In genomic region chr13:110779046-110779445, GRCh38 we compare ENCODE assay signal across 34 cellular contexts.
"Had no signal": no experiment of that assay in that cellular context is flagged by ENCODE, and none has a peak within 500 bp of the region (broad histone marks: within the 10 kb centered on the region; RNA-seq: fewer than 3 reads in every experiment).

No MANE protein-coding gene starts in this region.

- ATAC-seq: activated CD8-positive, alpha-beta T cell treated with anti-CD3 and anti-CD28 coated beads for 36 hours; activated T-cell treated with anti-CD3 and anti-CD28 coated beads, Interleukin-2, amount 50 U/mL, for 72 hours; activated T-helper 17 cell treated with anti-CD3 and anti-CD28 coated beads, Interleukin-2, amount 50 U/mL, for 72 hours; body of pancreas; Panc1; Right ventricle myocardium inferior had no signal

- H3K9me3 ChIP-seq: ascending aorta had no signal

- DNase-seq: activated B cell treated with CpG ODN at 0.5 μM for 24 hours; activated CD4-positive, alpha-beta T cell treated with anti-CD3 and anti-CD28 coated beads for 48 hours; activated CD4-positive, alpha-beta T cell treated with anti-CD3 and anti-CD28 coated beads, Interleukin-2, amount 50 U/mL, for 4 hours; activated CD4-positive, CD25-positive, alpha-beta regulatory T cell treated with anti-CD3 and anti-CD28 coated beads, Interleukin-2, amount 50 U/mL, for 72 hours; activated CD8-positive, alpha-beta T cell treated with anti-CD3 and anti-CD28 coated beads for 36 hours; activated effector memory CD4-positive, alpha-beta T cell treated with anti-CD3 and anti-CD28 coated beads, Interleukin-2, amount 50 U/mL, for 16 hours; activated naive CD4-positive, alpha-beta T cell; activated naive CD4-positive, alpha-beta T cell treated with anti-CD3 and anti-CD28 coated beads, Interleukin-2, amount 50 U/mL, for 16 hours; activated naive CD8-positive, alpha-beta T cell treated with anti-CD3 and anti-CD28 coated beads for 36 hours; activated T-cell treated with anti-CD3 and anti-CD28 coated beads, Interleukin-2, amount 50 U/mL, for 1 hour; activated T-cell treated with anti-CD3 and anti-CD28 coated beads, Interleukin-2, amount 50 U/mL, for 72 hours; amygdala; body of pancreas; caudate nucleus; cerebellar nuclear complex; Karpas-422; KBM-7; NCI-H1048; NCI-H1105 treated with DMSO at 0.1 percent for 48 hours; NCI-H1436; NCI-H1694; NCI-H1930; NCI-H345; NCI-H524 treated with DMSO at 0.1 percent for 48 hours; SIG-M5; SW 1271; T-helper 1 cell; T-helper 2 cell; T-helper 9 cell had no signal

- H3K4me3 ChIP-seq: ascending aorta, body of pancreas had no signal

- H3K4me1 Mint-ChIP-seq: activated B cell treated with CpG ODN at 0.5 μM for 24 hours; activated naive CD8-positive, alpha-beta T cell treated with anti-CD3 and anti-CD28 coated beads for 36 hours; activated T-helper 17 cell treated with anti-CD3 and anti-CD28 coated beads, Interleukin-2, amount 50 U/mL, for 72 hours had no signal

- H3K4me1 ChIP-seq: ascending aorta, body of pancreas had no signal

- H3K4me3 Mint-ChIP-seq: activated B cell treated with CpG ODN at 0.5 μM for 24 hours; activated CD8-positive, alpha-beta T cell treated with anti-CD3 and anti-CD28 coated beads for 36 hours; activated naive CD8-positive, alpha-beta T cell treated with anti-CD3 and anti-CD28 coated beads for 36 hours; activated T-cell treated with anti-CD3 and anti-CD28 coated beads, Interleukin-2, amount 50 U/mL, for 72 hours; activated T-helper 17 cell treated with anti-CD3 and anti-CD28 coated beads, Interleukin-2, amount 50 U/mL, for 72 hours had no signal

- H3K36me3 ChIP-seq: ascending aorta had no signal

- H3K27ac ChIP-seq: ascending aorta, body of pancreas, VCaP had no signal

- H3K27ac Mint-ChIP-seq: activated B cell treated with CpG ODN at 0.5 μM for 24 hours; activated CD8-positive, alpha-beta T cell treated with anti-CD3 and anti-CD28 coated beads for 36 hours; activated naive CD8-positive, alpha-beta T cell treated with anti-CD3 and anti-CD28 coated beads for 36 hours; activated T-cell treated with anti-CD3 and anti-CD28 coated beads, Interleukin-2, amount 50 U/mL, for 72 hours; activated T-helper 17 cell treated with anti-CD3 and anti-CD28 coated beads, Interleukin-2, amount 50 U/mL, for 72 hours had no signal

- H3K27me3 ChIP-seq: ascending aorta, body of pancreas had no signal
